14 cellular contexts compared by ENCODE assay signal in genomic region chr14:93234798-93235197, GRCh38. TPM values are rescaled to one million over a fixed set of nuclear protein-coding genes. Genes with fewer than 3 reads are reported as not detected.
DNase-seq lines count a peak whose midpoint lies in the region; ATAC-seq, FAIRE-seq and TF ChIP-seq lines count a peak whose summit lies in the region.
"Had no signal": no experiment of that assay in that cellular context is flagged by ENCODE, and none has a peak within 500 bp of the region (broad histone marks: within the 10 kb centered on the region; RNA-seq: fewer than 3 reads in every experiment).

No MANE protein-coding gene starts in this region.

- no peaks in the 10 kb centered on the region for H3K9me1 ChIP-seq in keratinocyte (ENCODE audit: control insufficient read depth, extremely low read depth, insufficient read depth, low read length)

- H3K27me3 ChIP-seq in keratinocyte (ENCODE audit: control insufficient read depth, extremely low read depth, insufficient read depth, low read length) = no peaks in the 10 kb centered on the region

- FAIRE-seq in keratinocyte (lab: Jason Lieb, UNC) = peak; percentile 73

- H3K79me2 ChIP-seq in keratinocyte (ENCODE audit: control insufficient read depth, insufficient read depth, low read length) = no peaks in the 10 kb centered on the region

- H3K4me3 ChIP-seq in AG10803 (ENCODE audit: low read length) = no peak overlapping the region
- no peak overlapping the region for H3K4me3 ChIP-seq in keratinocyte (ENCODE audit: control insufficient read depth in 2 of 3, extremely low read depth in 1 of 3, insufficient read depth in 2 of 3, low read depth in 1 of 3, low read length in 3 of 3)
- H3K4me3 ChIP-seq: HAP-1, mucosa of descending colon, smooth muscle cell had no signal

- H3K9ac ChIP-seq in keratinocyte (ENCODE audit: control insufficient read depth, extremely low read depth, insufficient read depth, low read length) = peak overlapping the region; percentile 26

- no peak overlapping the region for H2AFZ ChIP-seq in keratinocyte (ENCODE audit: control insufficient read depth, low read length)

- DNase-seq in AG10803 (ENCODE audit: low read depth) = peak; percentile 76
- peak; percentile 77 for DNase-seq in HT1080 (ENCODE audit: low read depth)
- DNase-seq in astrocyte of the hippocampus (ENCODE audit: low read depth, low spot score) = peak; percentile 78
- peak; percentile 59 for DNase-seq in keratinocyte (ENCODE audit: low read depth, low spot score)
- no peak for DNase-seq in KBM-7
- DNase-seq in OCI-M1 (lab: John Stamatoyannopoulos, UW) = no peak
- DNase-seq: activated CD4-positive, alpha-beta memory T cell treated with anti-CD3 and anti-CD28 coated beads for 36 hours; anterior cingulate cortex; mucosa of descending colon; NCI-H1105 had no signal

- in situ Hi-C loops in KBM-7 (cut with MboI; ENCODE audit: low pct_unique_long_range_greater_than_20kb, low sequenced_read_pairs) = loop anchor here (25.0 kb wide), 1 partner anchor 303 kb away; no protein-coding TSS in a partner anchor

- TF ChIP-seq CTCF in AG10803 (conservative IDR thresholded peaks at IDR 0.05; ENCODE audit: low read length) = no peak
- TF ChIP-seq CTCF in keratinocyte (optimal IDR thresholded peaks at IDR 0.05 in 1 of 3, IDR thresholded peaks at IDR 0.05 in 1 of 3, conservative IDR thresholded peaks at IDR 0.05 in 1 of 3; ENCODE audit: extremely low read depth in 1 of 3, insufficient read depth in 2 of 3, low read length in 3 of 3) = no peak

- H3K27ac ChIP-seq in keratinocyte (ENCODE audit: control insufficient read depth, insufficient read depth, low read length) = no peak overlapping the region

- dilution Hi-C loops in keratinocyte (cut with MboI; ENCODE audit: extremely low pct_ligation_motif_present, low sequenced_read_pairs) = no loop called here

- H3K4me1 ChIP-seq in keratinocyte (ENCODE audit: control insufficient read depth, extremely low read depth, insufficient read depth, low read length) = peaks cover 8% of the 10 kb centered on the region
- H3K4me1 ChIP-seq: HAP-1 had no signal

- ATAC-seq in GM21576 (IDR thresholded peaks at IDR 0.05; ENCODE audit: unreplicated experiment) (no peak), HG02981 (IDR thresholded peaks at IDR 0.05; ENCODE audit: unreplicated experiment) (no peak)
- ATAC-seq: mucosa of descending colon had no signal

- H3K9me3 ChIP-seq in keratinocyte (ENCODE audit: control insufficient read depth, low read depth, low read length) = no peaks in the 10 kb centered on the region
- H3K9me3 ChIP-seq: HAP-1, mucosa of descending colon had no signal

- H4K20me1 ChIP-seq in keratinocyte (ENCODE audit: control insufficient read depth, extremely low read depth, insufficient read depth, low read length) = no peaks in the 10 kb centered on the region

- peaks cover 0 to 4% of the 10 kb centered on the region in 2 experiments for H3K36me3 ChIP-seq in keratinocyte (ENCODE audit: control insufficient read depth in 2 of 2, extremely low read depth in 1 of 2, insufficient read depth in 2 of 2, low read length in 2 of 2)
- H3K36me3 ChIP-seq: HAP-1 had no signal

- H3K4me2 ChIP-seq in keratinocyte (ENCODE audit: control insufficient read depth, extremely low read depth, insufficient read depth, low read depth, low read length) = peak overlapping the region; percentile 33
- H3K4me2 ChIP-seq: smooth muscle cell had no signal

RNA-seq across cellular contexts. Expression of gene UBR7, which starts 27.7 kb away (rescaled TPM):
- 103 and 116 TPM in 2 replicates for total RNA-seq in HT1080 (2014; rRNA removed; shearing (Covaris generic))
- polyA plus RNA-seq in HT1080 (2015; cell fraction: cytosol; rRNA removed) = 58.9 and 62.3 TPM in 2 replicates
- 46.2 and 46.4 TPM in 2 replicates for polyA plus RNA-seq in HT1080 (2015; cell fraction: nucleus; rRNA removed)
- 10.2 to 17.2 TPM (median 15.4 TPM) in 3 replicates for polyA plus RNA-seq in keratinocyte
- 10.6 TPM for polyA plus RNA-seq in keratinocyte (2011; ENCODE audit: low read depth)
- 8.2 and 13.9 TPM in 2 replicates for polyA plus RNA-seq in keratinocyte (2011; cell fraction: cytosol; rRNA removed)
- 9.0 and 9.6 TPM in 2 replicates for polyA plus RNA-seq in keratinocyte (2011; cell fraction: nucleus; rRNA removed)
- 7.9 and 11.6 TPM in 2 replicates for polyA plus RNA-seq in keratinocyte (2012; ENCODE audit: low replicate concordance)
- polyA minus RNA-seq in keratinocyte = 5.6 to 12.7 TPM (median 8.1 TPM) in 3 replicates
- polyA minus RNA-seq in keratinocyte (2011; cell fraction: cytosol; rRNA and poly(A)+ RNA removed) = 7.7 TPM
- 5.3 and 7.7 TPM in 2 replicates for polyA minus RNA-seq in keratinocyte (2011; cell fraction: nucleus; rRNA and poly(A)+ RNA removed)

RNA-seq across cellular contexts. Expression of gene GON7, which starts 27.9 kb away (rescaled TPM):
- 55.6 and 56.4 TPM in 2 replicates for total RNA-seq in HT1080 (2014; rRNA removed; shearing (Covaris generic))
- polyA plus RNA-seq in HT1080 (2015; cell fraction: cytosol; rRNA removed) = 28.0 TPM in 2 replicates
- polyA plus RNA-seq in HT1080 (2015; cell fraction: nucleus; rRNA removed) = 9.8 and 10.6 TPM in 2 replicates
- polyA plus RNA-seq in keratinocyte = 6.9 to 12.6 TPM (median 9.3 TPM) in 3 replicates
- 9.4 TPM for polyA plus RNA-seq in keratinocyte (2011; ENCODE audit: low read depth)
- polyA plus RNA-seq in keratinocyte (2011; cell fraction: cytosol; rRNA removed) = 8.6 and 12.1 TPM in 2 replicates
- 3.1 and 4.2 TPM in 2 replicates for polyA plus RNA-seq in keratinocyte (2011; cell fraction: nucleus; rRNA removed)
- polyA plus RNA-seq in keratinocyte (2012; ENCODE audit: low replicate concordance) = 8.7 and 9.1 TPM in 2 replicates
- polyA minus RNA-seq in keratinocyte = 0.46 to 3.2 TPM (median 2.8 TPM) in 3 replicates
- 3.5 TPM for polyA minus RNA-seq in keratinocyte (2011; cell fraction: cytosol; rRNA and poly(A)+ RNA removed)
- 1.2 and 1.3 TPM in 2 replicates for polyA minus RNA-seq in keratinocyte (2011; cell fraction: nucleus; rRNA and poly(A)+ RNA removed)

RNA-seq across cellular contexts. Expression of gene LYSET, which starts 49.7 kb away (rescaled TPM):
- total RNA-seq in HT1080 (2014; rRNA removed; shearing (Covaris generic)) = 18.5 and 27.8 TPM in 2 replicates
- polyA plus RNA-seq in HT1080 (2015; cell fraction: cytosol; rRNA removed) = 23.8 and 25.7 TPM in 2 replicates
- polyA plus RNA-seq in HT1080 (2015; cell fraction: nucleus; rRNA removed) = 6.2 and 7.5 TPM in 2 replicates
- 15.3 to 24.6 TPM (median 23.2 TPM) in 3 replicates for polyA plus RNA-seq in keratinocyte
- 3.0 TPM for polyA plus RNA-seq in keratinocyte (2011; ENCODE audit: low read depth)
- 12.0 and 22.4 TPM in 2 replicates for polyA plus RNA-seq in keratinocyte (2011; cell fraction: cytosol; rRNA removed)
- 10.2 and 12.0 TPM in 2 replicates for polyA plus RNA-seq in keratinocyte (2011; cell fraction: nucleus; rRNA removed)
- polyA plus RNA-seq in keratinocyte (2012; ENCODE audit: low replicate concordance) = 22.2 and 30.8 TPM in 2 replicates
- polyA minus RNA-seq in keratinocyte = 6.0 to 8.8 TPM (median 7.6 TPM) in 3 replicates
- 9.6 TPM for polyA minus RNA-seq in keratinocyte (2011; cell fraction: cytosol; rRNA and poly(A)+ RNA removed)
- 1.6 and 4.3 TPM in 2 replicates for polyA minus RNA-seq in keratinocyte (2011; cell fraction: nucleus; rRNA and poly(A)+ RNA removed)

RNA-seq across cellular contexts. Expression of gene MOAP1, which starts 50.1 kb away (rescaled TPM):
- total RNA-seq in HT1080 (2014; rRNA removed; shearing (Covaris generic)) = 22.9 and 23.0 TPM in 2 replicates
- polyA plus RNA-seq in HT1080 (2015; cell fraction: cytosol; rRNA removed) = 15.4 and 19.5 TPM in 2 replicates
- 20.1 and 22.2 TPM in 2 replicates for polyA plus RNA-seq in HT1080 (2015; cell fraction: nucleus; rRNA removed)
- 13.7 to 17.8 TPM (median 17.2 TPM) in 3 replicates for polyA plus RNA-seq in keratinocyte
- polyA plus RNA-seq in keratinocyte (2011; ENCODE audit: low read depth) = 15.1 TPM
- polyA plus RNA-seq in keratinocyte (2011; cell fraction: cytosol; rRNA removed) = 17.1 and 23.9 TPM in 2 replicates
- polyA plus RNA-seq in keratinocyte (2011; cell fraction: nucleus; rRNA removed) = 29.9 and 30.7 TPM in 2 replicates
- polyA plus RNA-seq in keratinocyte (2012; ENCODE audit: low replicate concordance) = 9.2 and 21.4 TPM in 2 replicates
- polyA minus RNA-seq in keratinocyte = 1.7 to 9.0 TPM (median 8.9 TPM) in 3 replicates
- polyA minus RNA-seq in keratinocyte (2011; cell fraction: cytosol; rRNA and poly(A)+ RNA removed) = 11.7 TPM
- 7.0 and 11.4 TPM in 2 replicates for polyA minus RNA-seq in keratinocyte (2011; cell fraction: nucleus; rRNA and poly(A)+ RNA removed)

Comparison
In these comparisons a context has a peak if more than half of its experiments do, and no peak if none do; other contexts are left out.
1. DNase-seq: peak in AG10803 (single experiment), HT1080 (single experiment), astrocyte of the hippocampus (single experiment) and keratinocyte (single experiment); none in KBM-7 (single experiment) and OCI-M1 (single experiment).